17 cellular contexts compared by ENCODE assay signal in genomic region chr7:21370283-21370982, GRCh38. TPM values are rescaled to one million over a fixed set of nuclear protein-coding genes. Genes with fewer than 3 reads are reported as not detected.
DNase-seq lines count a peak whose midpoint lies in the region; ATAC-seq, FAIRE-seq and TF ChIP-seq lines count a peak whose summit lies in the region.
"Had no signal": no experiment of that assay in that cellular context is flagged by ENCODE, and none has a peak within 500 bp of the region (broad histone marks: within the 10 kb centered on the region; RNA-seq: fewer than 3 reads in every experiment).

No MANE protein-coding gene starts in this region.

- no peak for TF ChIP-seq POLR2A in endothelial cell of umbilical vein (IDR thresholded peaks at IDR 0.05; ENCODE audit: low read depth, low read length)
- no peak for TF ChIP-seq POLR2A in spleen (IDR thresholded peaks at IDR 0.05)

- no peaks in the 10 kb centered on the region for H3K23me2 ChIP-seq in H9 (ENCODE audit: insufficient read length, low read depth, low read length, poor library complexity, severe bottlenecking)

- no peak overlapping the region for H2BK20ac ChIP-seq in H9 (ENCODE audit: low read depth, low read length, poor library complexity, severe bottlenecking)

- no peak overlapping the region for H3K4ac ChIP-seq in H9 (ENCODE audit: low read depth, low read length)

- H3K14ac ChIP-seq in H9 (ENCODE audit: insufficient read depth, low read length), result no peak overlapping the region

- H4K20me1 ChIP-seq in H9 (ENCODE audit: control insufficient read depth, insufficient read depth, insufficient read length) (no peaks in the 10 kb centered on the region), endothelial cell of umbilical vein (replicated peaks; ENCODE audit: control insufficient read depth, extremely low read depth, insufficient read depth, low read length) (no peaks in the 10 kb centered on the region)

- H3K27me3 Mint-ChIP-seq in H9 (ENCODE audit: low read depth), result peaks cover 2% of the 10 kb centered on the region

- dilution Hi-C loops in endothelial cell of umbilical vein (cut with MboI; ENCODE audit: extremely low pct_ligation_motif_present, low sequenced_read_pairs), result no loop called here

- H4K91ac ChIP-seq in H9 (ENCODE audit: insufficient read length, low read depth, low read length), result no peak overlapping the region

- H3T11ph ChIP-seq in H9 (ENCODE audit: low read length), result no peak overlapping the region

- H4K5ac ChIP-seq in H9 (ENCODE audit: insufficient read length, low read depth, low read length), result no peak overlapping the region

- H3K36me3 ChIP-seq in endothelial cell of umbilical vein (ENCODE audit: control insufficient read depth in 2 of 2, extremely low read depth in 1 of 2, insufficient read depth in 2 of 2, low read length in 2 of 2), result no peaks in the 10 kb centered on the region
- H3K36me3 ChIP-seq in spleen, result no peaks in the 10 kb centered on the region
- H3K36me3 ChIP-seq: colonic mucosa, gastrocnemius medialis had no signal

- no peak overlapping the region for H2BK5ac ChIP-seq in H9 (ENCODE audit: insufficient read length, low read length)

- H2AFZ ChIP-seq in H9 (ENCODE audit: low read length), result no peak overlapping the region
- peak overlapping the region; percentile 38 for H2AFZ ChIP-seq in endothelial cell of umbilical vein (ENCODE audit: low read depth, low read length)

- TF ChIP-seq CTCF in H9 (conservative IDR thresholded peaks at IDR 0.05), result no peak
- no peak for TF ChIP-seq CTCF in endothelial cell of umbilical vein (IDR thresholded peaks at IDR 0.05; ENCODE audit: extremely low read depth in 1 of 2, insufficient read depth in 1 of 2, low read depth in 1 of 2, low read length in 2 of 2)
- no peak for TF ChIP-seq CTCF in spleen (IDR thresholded peaks at IDR 0.05 in 8 of 11, conservative IDR thresholded peaks at IDR 0.05 in 3 of 11)

- no peak overlapping the region for H3K4me3 Mint-ChIP-seq in H9
- H3K4me3 Mint-ChIP-seq: CD8-positive, alpha-beta T cell had no signal

- H2AK5ac ChIP-seq in H9 (ENCODE audit: insufficient read length, low read length), result no peak overlapping the region

- POLR2A ChIA-PET in endothelial cell of umbilical vein (lab: Charles Lee), result no interaction called here

- H3K9me3 ChIP-seq in H9 (ENCODE audit: control insufficient read depth, low read depth, low read length), result no peaks in the 10 kb centered on the region
- no peaks in the 10 kb centered on the region for H3K9me3 ChIP-seq in endothelial cell of umbilical vein (replicated peaks; ENCODE audit: control insufficient read depth, insufficient read depth, low read length)
- peaks cover 0 to 11% (median 3%) of the 10 kb centered on the region in 8 donors for H3K9me3 ChIP-seq in spleen
- H3K9me3 ChIP-seq: colonic mucosa, gastrocnemius medialis had no signal

- BruUV-seq in endothelial cell of umbilical vein (replicated peaks; lab: Mats Ljungman, UMichigan), result no TSS peak

- H3K18ac ChIP-seq in H9 (ENCODE audit: insufficient read length, low read depth, low read length), result no peak overlapping the region

- no peaks in the 10 kb centered on the region for H3K27me3 ChIP-seq in H9 (ENCODE audit: insufficient read depth, low read length)
- H3K27me3 ChIP-seq in endothelial cell of umbilical vein (ENCODE audit: control insufficient read depth in 2 of 2, insufficient read depth in 2 of 2, low read length in 2 of 2), result no peaks in the 10 kb centered on the region
- no peaks in the 10 kb centered on the region for H3K27me3 ChIP-seq in spleen (replicated peaks in 1 of 7)
- H3K27me3 ChIP-seq: colonic mucosa, gastrocnemius medialis had no signal

- no peak for FAIRE-seq in endothelial cell of umbilical vein (lab: Jason Lieb, UNC)

- H3K27ac ChIP-seq in H9 (ENCODE audit: insufficient read length, low read depth, low read length) (no peak overlapping the region), endothelial cell of umbilical vein (ENCODE audit: insufficient read depth, low read depth, low read length) (no peak overlapping the region), spleen (no peak overlapping the region)
- H3K27ac ChIP-seq: colonic mucosa, gastrocnemius medialis had no signal

- H2BK120ac ChIP-seq in H9 (ENCODE audit: low read depth, low read length, poor library complexity, severe bottlenecking), result no peak overlapping the region

- H3K27ac Mint-ChIP-seq in H9, result peak overlapping the region in 2 of 3 experiments; percentile 45 to 65; a peak in 2 of 7 replicates
- H3K27ac Mint-ChIP-seq: CD8-positive, alpha-beta T cell had no signal

- no peak overlapping the region for H2BK12ac ChIP-seq in H9 (ENCODE audit: insufficient read length, low read depth, low read length)

- peaks cover 6% of the 10 kb centered on the region in 3 experiments; a peak in 6 of 7 replicates for H3K36me3 Mint-ChIP-seq in H9 (ENCODE audit: insufficient read depth in 1 of 3, low read depth in 3 of 3)
- H3K36me3 Mint-ChIP-seq: CD8-positive, alpha-beta T cell had no signal

- DNase-seq in activated CD4-positive, CD25-positive, alpha-beta regulatory T cell treated with anti-CD3 and anti-CD28 coated beads, Interleukin-2, amount 50 U/mL, for 72 hours, result no peak
- DNase-seq in H9 (no peak), NCI-H345 (lab: John Stamatoyannopoulos, UW) (peak; percentile 80), endothelial cell of umbilical vein (ENCODE audit: low read depth, low spot score) (no peak), spleen (no peak), ecto neural progenitor cell (ENCODE audit: low spot score) (no peak)
- DNase-seq: activated CD4-positive, alpha-beta T cell treated with anti-CD3 and anti-CD28 coated beads, Interleukin-2, amount 50 U/mL, for 1 hour; CD8-positive, alpha-beta T cell; colonic mucosa; gastrocnemius medialis; left ventricle myocardium superior; NCI-H526 treated with DMSO at 0.1 percent for 48 hours; posterior cingulate gyrus; stimulated activated naive CD4-positive, alpha-beta T cell treated with Interleukin-2 at 50 U/mL for 16 hours had no signal

- H3K23ac ChIP-seq in H9 (ENCODE audit: insufficient read length, low read depth, low read length), result no peak overlapping the region

- peaks cover 16 to 17% of the 10 kb centered on the region in 2 experiments for H3K4me1 Mint-ChIP-seq in H9

- H3K56ac ChIP-seq in H9 (ENCODE audit: insufficient read length, low read depth, low read length), result no peak overlapping the region

- no CpG with 5 or more reads among the region's 9 CpGs for WGBS in H9 (ENCODE audit: extremely low coverage, insufficient read length, low lambda C conversion rate)
- 71 to 82% (median 77%) methylated on average over 9 of the region's 9 CpGs for WGBS in spleen, 5 donors

- H4K8ac ChIP-seq in H9 (replicated peaks; ENCODE audit: insufficient read length, low read depth, low read length), result no peak overlapping the region

- H3K79me2 ChIP-seq in H9 (ENCODE audit: insufficient read depth, low read length) (no peaks in the 10 kb centered on the region), endothelial cell of umbilical vein (ENCODE audit: control insufficient read depth, insufficient read depth, low read length) (no peaks in the 10 kb centered on the region)

- no peak overlapping the region for H2BK15ac ChIP-seq in H9 (ENCODE audit: low read depth, low read length)

- peaks cover 5 to 7% of the 10 kb centered on the region in 2 experiments for H3K9me3 Mint-ChIP-seq in H9

- CTCF ChIA-PET in endothelial cell of umbilical vein (lab: Charles Lee), result no interaction called here

- H3K4me1 ChIP-seq in H9 (ENCODE audit: insufficient read depth, low read length) (no peaks in the 10 kb centered on the region), endothelial cell of umbilical vein (ENCODE audit: control insufficient read depth, extremely low read depth, insufficient read depth, low read length) (peaks cover 15% of the 10 kb centered on the region), spleen (no peaks in the 10 kb centered on the region)
- H3K4me1 ChIP-seq: colonic mucosa, gastrocnemius medialis had no signal

- H3K4me3 ChIP-seq in endothelial cell of umbilical vein (replicated peaks in 1 of 3; ENCODE audit: insufficient read depth in 1 of 3, low read depth in 1 of 3, low read length in 3 of 3) (no peak overlapping the region), spleen (no peak overlapping the region)
- H3K4me3 ChIP-seq: colonic mucosa, gastrocnemius medialis had no signal

- no peaks in the 10 kb centered on the region for H3K9me1 ChIP-seq in endothelial cell of umbilical vein (replicated peaks; ENCODE audit: control insufficient read depth, extremely low read depth, insufficient read depth, low read length)

- peak; percentile 59 to 60 for ATAC-seq in activated CD4-positive, CD25-positive, alpha-beta regulatory T cell treated with anti-CD3 and anti-CD28 coated beads, Interleukin-2, amount 50 U/mL, for 24 hours
- ATAC-seq in HG03342 (IDR thresholded peaks at IDR 0.05; ENCODE audit: unreplicated experiment), result no peak
- ATAC-seq: CD8-positive, alpha-beta T cell; gastrocnemius medialis; HCT116; left ventricle myocardium superior had no signal

- H3K9ac ChIP-seq in H9 (ENCODE audit: extremely low read depth, insufficient read length, low read length) (no peak overlapping the region), endothelial cell of umbilical vein (replicated peaks; ENCODE audit: extremely low read depth, insufficient read depth, low read length) (no peak overlapping the region)

- no peaks in the 10 kb centered on the region for H3K79me1 ChIP-seq in H9 (ENCODE audit: insufficient read depth, low read depth, low read length, poor library complexity, severe bottlenecking)

- no peak overlapping the region for H3K4me2 ChIP-seq in H9 (ENCODE audit: insufficient read depth, insufficient read length, low read length)
- no peak overlapping the region for H3K4me2 ChIP-seq in endothelial cell of umbilical vein (ENCODE audit: insufficient read depth, low read length)

- intact Hi-C loops in endothelial cell of umbilical vein (cut with micrococcal nuclease) (no loop called here), spleen (cut with DNase I; ENCODE audit: low total_unique reads) (no loop called here)

TF ChIP-seq in endothelial cell of umbilical vein, 7 proteins besides CTCF, POLR2A, EP300 and RAD21 (continues in another document):
- TF ChIP-seq POLR2AphosphoS5 (IDR thresholded peaks at IDR 0.05; ENCODE audit: insufficient read depth, low read depth, low read length) (no peak), JUN (IDR thresholded peaks at IDR 0.05; ENCODE audit: borderline replicate concordance, insufficient read depth, insufficient read length, low read depth) (no peak), MYC (IDR thresholded peaks at IDR 0.05; ENCODE audit: low read depth, low read length) (no peak)

RNA-seq across cellular contexts. Expression of gene SP4, which starts 57.5 kb away (rescaled TPM):
- 19.3 and 19.4 TPM in 2 replicates for total RNA-seq in H9 (2021)
- 8.8 and 11.4 TPM in 2 replicates for total RNA-seq in endothelial cell of umbilical vein
- polyA plus RNA-seq in endothelial cell of umbilical vein, result 3.2 and 3.3 TPM in 2 replicates
- polyA plus RNA-seq in endothelial cell of umbilical vein (2011; cell fraction: cytosol; rRNA removed), result 3.0 and 3.1 TPM in 2 replicates
- 6.7 and 8.8 TPM in 2 replicates for polyA plus RNA-seq in endothelial cell of umbilical vein (2011; cell fraction: nucleus; rRNA removed)
- polyA plus RNA-seq in endothelial cell of umbilical vein (2012), result 2.2 and 4.1 TPM in 2 replicates
- 17.6 and 18.8 TPM in 2 replicates for polyA minus RNA-seq in endothelial cell of umbilical vein
- 5.2 TPM for polyA minus RNA-seq in endothelial cell of umbilical vein (2011; cell fraction: cytosol; rRNA and poly(A)+ RNA removed)
- polyA minus RNA-seq in endothelial cell of umbilical vein (2011; cell fraction: nucleus; rRNA and poly(A)+ RNA removed), result 25.7 and 37.6 TPM in 2 replicates
- total RNA-seq in spleen, result 10 to 100 TPM; 13.9 to 19.0 (median 14.6) TPM
- polyA plus RNA-seq in spleen, result 1 to 10 TPM; 2.5 to 3.9 (median 3.1) TPM
